ENCODE assay signal across 30 cellular contexts in genomic region chr11:21465920-21466319, GRCh38.
"Had no signal": no experiment of that assay in that cellular context is flagged by ENCODE, and none has a peak within 500 bp of the region (broad histone marks: within the 10 kb centered on the region; RNA-seq: fewer than 3 reads in every experiment).

No MANE protein-coding gene starts in this region.

- H3K4me2 ChIP-seq: hepatocyte had no signal

- H3K27ac ChIP-seq: brain microvascular endothelial cell, coronary artery, dorsolateral prefrontal cortex, gastrocnemius medialis, heart right ventricle, hepatocyte, WERI-Rb-1 had no signal

- H3K4me1 Mint-ChIP-seq: activated B cell treated with CpG ODN at 0.5 μM for 24 hours; activated T-helper 17 cell treated with anti-CD3 and anti-CD28 coated beads, Interleukin-2, amount 50 U/mL, for 72 hours; central memory CD8-positive, alpha-beta T cell had no signal

- H3K36me3 ChIP-seq: brain microvascular endothelial cell, gastrocnemius medialis, heart right ventricle, WERI-Rb-1 had no signal

- H2AFZ ChIP-seq: hepatocyte had no signal

- H3K4me3 Mint-ChIP-seq: activated B cell treated with CpG ODN at 0.5 μM for 24 hours; activated CD8-positive, alpha-beta T cell treated with anti-CD3 and anti-CD28 coated beads for 36 hours; activated naive CD8-positive, alpha-beta T cell; activated T-cell treated with anti-CD3 and anti-CD28 coated beads, Interleukin-2, amount 50 U/mL, for 4 hours; activated T-helper 17 cell treated with anti-CD3 and anti-CD28 coated beads, Interleukin-2, amount 50 U/mL, for 72 hours; central memory CD8-positive, alpha-beta T cell; dendritic cell treated with granulocyte-macrophage colony-stimulating factor and Interleukin-4, amounts not matched to agents 40 ng/mL and 50 ng/mL, for 4 days; endodermal cell had no signal

- H3K27ac Mint-ChIP-seq: activated B cell treated with CpG ODN at 0.5 μM for 24 hours; activated CD8-positive, alpha-beta T cell treated with anti-CD3 and anti-CD28 coated beads for 36 hours; activated naive CD8-positive, alpha-beta T cell; activated T-helper 17 cell treated with anti-CD3 and anti-CD28 coated beads, Interleukin-2, amount 50 U/mL, for 72 hours; dendritic cell treated with granulocyte-macrophage colony-stimulating factor and Interleukin-4, amounts not matched to agents 40 ng/mL and 50 ng/mL, for 4 days; endodermal cell had no signal

- ATAC-seq: activated CD4-positive, CD25-positive, alpha-beta regulatory T cell treated with anti-CD3 and anti-CD28 coated beads, Interleukin-2, amount 50 U/mL, for 24 hours; activated CD8-positive, alpha-beta T cell treated with anti-CD3 and anti-CD28 coated beads for 36 hours; activated T-cell treated with anti-CD3 and anti-CD28 coated beads, Interleukin-2, amount 50 U/mL, for 4 hours; activated T-helper 17 cell treated with anti-CD3 and anti-CD28 coated beads, Interleukin-2, amount 50 U/mL, for 72 hours; esophagus mucosa; gastrocnemius medialis; heart right ventricle had no signal

- H3K27me3 ChIP-seq: brain microvascular endothelial cell, dorsolateral prefrontal cortex, gastrocnemius medialis, heart right ventricle, hepatocyte had no signal

- H3K4me1 ChIP-seq: gastrocnemius medialis, heart right ventricle had no signal

- H3K79me2 ChIP-seq: hepatocyte had no signal

- DNase-seq: activated B cell treated with CpG ODN at 0.5 μM for 24 hours; activated CD4-positive, alpha-beta T cell treated with anti-CD3 and anti-CD28 coated beads for 48 hours; activated CD4-positive, alpha-beta T cell treated with anti-CD3 and anti-CD28 coated beads, Interleukin-2, amount 50 U/mL, for 1 hour; activated CD4-positive, alpha-beta T cell treated with anti-CD3 and anti-CD28 coated beads, Interleukin-2, amount 50 U/mL, for 48 hours; activated CD8-positive, alpha-beta memory T cell treated with anti-CD3 and anti-CD28 coated beads for 24 hours; activated CD8-positive, alpha-beta T cell treated with anti-CD3 and anti-CD28 coated beads for 36 hours; activated effector memory CD4-positive, alpha-beta T cell treated with Interleukin-2 at 50 U/mL for 16 hours; activated gamma-delta T cell treated with Interleukin-2 at 50 U/mL for 16 hours; activated naive CD4-positive, alpha-beta T cell treated with anti-CD3 and anti-CD28 coated beads, Interleukin-2, amount 50 U/mL, for 16 hours; activated naive CD4-positive, alpha-beta T cell treated with Interleukin-2 at 50 U/mL for 16 hours; activated T-cell treated with anti-CD3 and anti-CD28 coated beads, Interleukin-2, amount 50 U/mL, for 4 hours; amniotic stem cell; anterior cingulate cortex; brain microvascular endothelial cell; dorsolateral prefrontal cortex; effector memory CD4-positive, alpha-beta T cell; endodermal cell; foreskin fibroblast; gastrocnemius medialis; heart right ventricle; T-helper 9 cell had no signal

- H3K4me3 ChIP-seq: coronary artery, dorsolateral prefrontal cortex, gastrocnemius medialis, heart right ventricle, hepatocyte had no signal

- H3K9me3 ChIP-seq: gastrocnemius medialis had no signal

- H3K36me3 Mint-ChIP-seq: activated naive CD8-positive, alpha-beta T cell had no signal

- H3K9me3 Mint-ChIP-seq: dendritic cell treated with granulocyte-macrophage colony-stimulating factor and Interleukin-4, amounts not matched to agents 40 ng/mL and 50 ng/mL, for 4 days; endodermal cell had no signal

- H3K27me3 Mint-ChIP-seq: activated B cell treated with CpG ODN at 0.5 μM for 24 hours; activated CD8-positive, alpha-beta T cell treated with anti-CD3 and anti-CD28 coated beads for 36 hours; activated naive CD8-positive, alpha-beta T cell; activated T-helper 17 cell treated with anti-CD3 and anti-CD28 coated beads, Interleukin-2, amount 50 U/mL, for 72 hours; central memory CD8-positive, alpha-beta T cell had no signal
